Comparison of ENCODE assay signal across 8 cellular contexts in the genomic region with DNA sequence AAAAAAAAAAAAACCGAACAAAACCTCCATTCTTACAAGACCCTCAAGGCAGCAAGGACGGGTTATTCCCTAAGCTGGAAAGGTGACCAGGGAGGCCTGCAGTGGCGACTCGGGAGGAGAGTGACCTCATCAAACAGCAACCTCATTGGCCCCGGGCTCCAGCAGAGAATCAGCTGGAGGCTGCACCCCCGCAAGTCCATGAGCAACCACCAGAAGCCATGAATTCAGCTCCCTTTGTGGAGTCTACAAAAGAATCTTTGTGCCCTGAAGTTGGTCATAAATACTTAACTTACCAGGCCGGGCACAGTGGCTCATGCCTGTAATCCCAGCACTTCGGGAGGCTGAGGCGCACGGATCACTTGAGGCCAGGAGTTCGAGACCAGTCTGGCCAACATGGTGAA.
DNase-seq lines count a peak whose midpoint lies in the region; ATAC-seq and TF ChIP-seq lines count a peak whose summit lies in the region.

No MANE protein-coding gene starts in this region.

- no peak for ATAC-seq in activated T-helper 17 cell treated with anti-CD3 and anti-CD28 coated beads, Interleukin-2, amount 50 U/mL, for 72 hours (replicated peaks)

- TF ChIP-seq POLR2A in thyroid gland (IDR thresholded peaks at IDR 0.05): no peak

- intact Hi-C loops in thyroid gland (cut with DNase I): no loop called here

- no peaks in the 10 kb centered on the region for H3K27me3 ChIP-seq in thyroid gland

- no peak overlapping the region for H3K4me3 ChIP-seq in thyroid gland (replicated peaks in 1 of 3)

- H3K9me3 Mint-ChIP-seq in T-helper 1 cell treated with Interleukin-12 subunit alpha and Interleukin-12 subunit beta and Interleukin-4 antibody, amounts not matched to agents 30 μg/mL and 1 μg/mL, for 36 hours: peaks cover 3% of the 10 kb centered on the region
- H3K9me3 Mint-ChIP-seq in activated T-helper 17 cell treated with anti-CD3 and anti-CD28 coated beads, Interleukin-2, amount 50 U/mL, for 72 hours: no peaks in the 10 kb centered on the region

- WGBS in thyroid gland, 2 donors: 84 to 88% methylated on average over 11 of the region's 11 CpGs

- DNase-seq in T-helper 1 cell: no peak
- DNase-seq in islet precursor cell: peak; percentile 85
- no peak for DNase-seq in thyroid gland
- DNase-seq in activated gamma-delta T cell treated with Interleukin-2 at 50 U/mL for 16 hours: no peak
- DNase-seq in GM19240 (ENCODE audit: insufficient read length, low spot score): no peak
- no peak for DNase-seq in T-helper 2 cell

- H3K9me3 ChIP-seq in thyroid gland: no peaks in the 10 kb centered on the region

- peaks cover 19% of the 10 kb centered on the region for H3K27me3 Mint-ChIP-seq in T-helper 1 cell treated with Interleukin-12 subunit alpha and Interleukin-12 subunit beta and Interleukin-4 antibody, amounts not matched to agents 30 μg/mL and 1 μg/mL, for 36 hours (ENCODE audit: low read depth)
- peaks cover 8% of the 10 kb centered on the region for H3K27me3 Mint-ChIP-seq in activated T-helper 17 cell treated with anti-CD3 and anti-CD28 coated beads, Interleukin-2, amount 50 U/mL, for 72 hours

- peak overlapping the region; percentile 77 to 85 (median 83) for H3K27ac ChIP-seq in thyroid gland

- H3K4me3 Mint-ChIP-seq in T-helper 1 cell treated with Interleukin-12 subunit alpha and Interleukin-12 subunit beta and Interleukin-4 antibody, amounts not matched to agents 30 μg/mL and 1 μg/mL, for 36 hours: peak overlapping the region; percentile 86
- H3K4me3 Mint-ChIP-seq in activated T-helper 17 cell treated with anti-CD3 and anti-CD28 coated beads, Interleukin-2, amount 50 U/mL, for 72 hours: peak overlapping the region; percentile 62

- peaks cover 19% of the 10 kb centered on the region for H3K4me1 Mint-ChIP-seq in T-helper 1 cell treated with Interleukin-12 subunit alpha and Interleukin-12 subunit beta and Interleukin-4 antibody, amounts not matched to agents 30 μg/mL and 1 μg/mL, for 36 hours (ENCODE audit: low read depth)
- H3K4me1 Mint-ChIP-seq in activated T-helper 17 cell treated with anti-CD3 and anti-CD28 coated beads, Interleukin-2, amount 50 U/mL, for 72 hours: peaks cover 10% of the 10 kb centered on the region

- H3K4me1 ChIP-seq in thyroid gland: peaks cover 9 to 30% of the 10 kb centered on the region in 2 donors

- no peak overlapping the region for H3K27ac Mint-ChIP-seq in T-helper 1 cell treated with Interleukin-12 subunit alpha and Interleukin-12 subunit beta and Interleukin-4 antibody, amounts not matched to agents 30 μg/mL and 1 μg/mL, for 36 hours
- H3K27ac Mint-ChIP-seq in activated T-helper 17 cell treated with anti-CD3 and anti-CD28 coated beads, Interleukin-2, amount 50 U/mL, for 72 hours: no peak overlapping the region

- H3K36me3 Mint-ChIP-seq in T-helper 1 cell treated with Interleukin-12 subunit alpha and Interleukin-12 subunit beta and Interleukin-4 antibody, amounts not matched to agents 30 μg/mL and 1 μg/mL, for 36 hours (ENCODE audit: low read depth): peaks cover 13% of the 10 kb centered on the region
- H3K36me3 Mint-ChIP-seq in activated T-helper 17 cell treated with anti-CD3 and anti-CD28 coated beads, Interleukin-2, amount 50 U/mL, for 72 hours (ENCODE audit: low read depth): no peaks in the 10 kb centered on the region

- peaks cover 11% of the 10 kb centered on the region in 2 donors for H3K36me3 ChIP-seq in thyroid gland

- TF ChIP-seq CTCF in thyroid gland (IDR thresholded peaks at IDR 0.05): no peak
